13 cellular contexts compared by ENCODE assay signal in the genomic region with DNA sequence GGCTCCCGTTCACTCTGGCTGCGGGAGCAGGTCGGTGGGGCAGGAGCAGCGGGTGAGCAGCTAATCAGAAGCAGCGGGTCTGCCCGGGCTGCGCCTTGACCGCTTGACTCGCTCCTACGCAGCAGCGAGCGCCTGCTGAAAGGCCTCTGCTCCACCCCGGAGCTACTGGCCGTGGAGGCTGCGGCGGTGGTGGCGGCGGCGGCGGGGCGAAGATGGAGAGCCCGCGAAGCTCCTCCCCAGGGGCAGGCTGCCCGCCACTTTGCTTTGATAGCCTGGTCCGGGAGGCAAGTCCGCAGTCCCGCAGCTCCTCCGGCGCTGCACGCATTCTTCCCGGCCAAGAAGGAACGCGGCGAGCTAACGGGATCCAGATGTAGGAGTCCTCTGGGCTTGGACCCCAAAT. TPM values are rescaled to one million over a fixed set of nuclear protein-coding genes. Genes with fewer than 3 reads are reported as not detected.
A peak's percentile ranks its signal among the peaks of the same experiment; 100 is the strongest.
DNase-seq lines count a peak whose midpoint lies in the region; ATAC-seq and TF ChIP-seq lines count a peak whose summit lies in the region.
"Had no signal": no experiment of that assay in that cellular context is flagged by ENCODE, and none has a peak within 500 bp of the region (broad histone marks: within the 10 kb centered on the region; RNA-seq: fewer than 3 reads in every experiment).

No MANE protein-coding gene starts in this region.

- ATAC-seq in GM21515 (IDR thresholded peaks at IDR 0.05; ENCODE audit: unreplicated experiment) = no peak
- ATAC-seq: stimulated activated effector memory CD8-positive, alpha-beta T cell treated with anti-CD3 and anti-CD28 coated beads, Interleukin-12 subunit alpha, Interleukin-12 subunit beta, amount 100 ng/mL, for 72 hours had no signal

- DNase-seq in AG10803 (ENCODE audit: low read depth) = peak; percentile 45
- peak; percentile 8 for DNase-seq in NCI-H510A (lab: John Stamatoyannopoulos, UW)
- DNase-seq in fibroblast of pulmonary artery (ENCODE audit: low read depth) = peak; percentile 24
- peak; percentile 34 for DNase-seq in neural crest cell (ENCODE audit: low read depth, low spot score)
- DNase-seq in SKM-1 (lab: John Stamatoyannopoulos, UW; ENCODE audit: unreplicated experiment) = no peak
- DNase-seq in Ammon's horn (ENCODE audit: low spot score) = no peak
- DNase-seq in pons (ENCODE audit: low spot score) = no peak
- DNase-seq: activated CD4-positive, alpha-beta T cell treated with anti-CD3 and anti-CD28 coated beads, Interleukin-2, amount 10 ng/mL, durations not matched to agents 24 days and 14 days; NCI-H1930 had no signal

- no peaks in the 10 kb centered on the region for H3K9me3 Mint-ChIP-seq in neural crest cell
- H3K9me3 Mint-ChIP-seq: activated CD4-positive, alpha-beta T cell treated with anti-CD3 and anti-CD28 coated beads, Interleukin-2, amount 10 ng/mL, durations not matched to agents 24 days and 14 days; stimulated activated effector memory CD8-positive, alpha-beta T cell treated with anti-CD3 and anti-CD28 coated beads, Interleukin-12 subunit alpha, Interleukin-12 subunit beta, amount 100 ng/mL, for 72 hours had no signal

- no peaks in the 10 kb centered on the region for H3K27me3 Mint-ChIP-seq in neural crest cell (ENCODE audit: low read depth)

- peak overlapping the region; percentile 43 for H3K27ac Mint-ChIP-seq in neural crest cell (ENCODE audit: unreplicated experiment)
- H3K27ac Mint-ChIP-seq: activated CD4-positive, alpha-beta T cell treated with anti-CD3 and anti-CD28 coated beads, Interleukin-2, amount 10 ng/mL, durations not matched to agents 24 days and 14 days; activated naive CD8-positive, alpha-beta T cell; B cell; stimulated activated effector memory CD8-positive, alpha-beta T cell treated with anti-CD3 and anti-CD28 coated beads, Interleukin-12 subunit alpha, Interleukin-12 subunit beta, amount 100 ng/mL, for 72 hours had no signal

- H3K4me3 ChIP-seq in AG10803 (ENCODE audit: low read length) = no peak overlapping the region; the same call in 1 of the 2 replicates
- H3K4me3 ChIP-seq in fibroblast of pulmonary artery (replicated peaks; ENCODE audit: low read depth, low read length) = no peak overlapping the region

- TF ChIP-seq CTCF in AG10803 (conservative IDR thresholded peaks at IDR 0.05; ENCODE audit: low read length) (no peak), fibroblast of pulmonary artery (IDR thresholded peaks at IDR 0.05; ENCODE audit: low read length, missing control alignments) (no peak), neural crest cell (conservative IDR thresholded peaks at IDR 0.05) (no peak)

- H3K4me3 Mint-ChIP-seq in neural crest cell = no peak overlapping the region
- H3K4me3 Mint-ChIP-seq: activated CD4-positive, alpha-beta T cell treated with anti-CD3 and anti-CD28 coated beads, Interleukin-2, amount 10 ng/mL, durations not matched to agents 24 days and 14 days; activated naive CD8-positive, alpha-beta T cell; B cell; stimulated activated effector memory CD8-positive, alpha-beta T cell treated with anti-CD3 and anti-CD28 coated beads, Interleukin-12 subunit alpha, Interleukin-12 subunit beta, amount 100 ng/mL, for 72 hours had no signal

- H3K4me1 Mint-ChIP-seq in neural crest cell = peaks cover 33% of the 10 kb centered on the region
- H3K4me1 Mint-ChIP-seq: activated CD4-positive, alpha-beta T cell treated with anti-CD3 and anti-CD28 coated beads, Interleukin-2, amount 10 ng/mL, durations not matched to agents 24 days and 14 days; stimulated activated effector memory CD8-positive, alpha-beta T cell treated with anti-CD3 and anti-CD28 coated beads, Interleukin-12 subunit alpha, Interleukin-12 subunit beta, amount 100 ng/mL, for 72 hours had no signal

- H3K36me3 Mint-ChIP-seq in neural crest cell (ENCODE audit: low read depth) = no peaks in the 10 kb centered on the region
- H3K36me3 Mint-ChIP-seq: activated naive CD8-positive, alpha-beta T cell; stimulated activated effector memory CD8-positive, alpha-beta T cell treated with anti-CD3 and anti-CD28 coated beads, Interleukin-12 subunit alpha, Interleukin-12 subunit beta, amount 100 ng/mL, for 72 hours had no signal

RNA-seq across cellular contexts. Expression of a gene that starts 36.7 kb away (rescaled TPM):
- 53.3 and 59.5 TPM in 2 replicates for total RNA-seq in neural crest cell

Comparison
In these comparisons a context has a peak if more than half of its experiments do, and no peak if none do; other contexts are left out.
1. DNase-seq: peak in AG10803 (single experiment), NCI-H510A (single experiment), fibroblast of pulmonary artery (single experiment) and neural crest cell (single experiment); none in SKM-1 (single experiment), Ammon's horn (single experiment) and pons (single experiment).